ENCODE assay signal across 1 cellular context in the genomic region with DNA sequence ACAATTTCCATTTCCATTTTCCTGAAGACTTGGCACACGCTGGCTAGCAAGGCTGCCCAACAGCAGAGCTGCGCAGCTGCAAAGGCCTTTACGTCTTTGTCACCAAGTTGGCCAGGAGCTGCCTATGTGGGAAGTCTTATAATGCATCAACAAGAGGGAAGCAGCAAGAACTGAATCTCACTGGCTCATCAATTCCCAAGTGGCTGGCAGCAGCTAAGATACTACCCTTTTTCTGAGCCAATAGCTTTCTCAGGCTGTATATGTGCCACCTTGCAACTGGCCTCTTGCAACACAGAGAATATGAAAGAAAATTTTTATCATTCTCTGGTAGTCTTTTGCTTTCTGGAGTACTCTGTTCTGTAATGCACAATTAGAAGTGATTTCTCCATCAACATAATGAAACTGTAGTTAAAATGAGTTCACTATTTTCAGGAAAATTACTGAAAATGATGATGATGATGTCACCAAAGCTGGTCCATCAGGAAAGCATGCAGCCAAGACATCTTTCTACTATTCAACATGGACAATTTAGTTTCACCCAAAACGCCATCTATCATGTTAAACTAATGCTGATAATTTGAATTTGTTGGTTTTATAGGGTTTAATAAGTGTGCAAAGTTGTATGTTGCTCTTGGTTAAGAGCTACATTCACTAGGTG.
TF ChIP-seq lines count a peak whose summit lies in the region.

No MANE protein-coding gene starts in this region.

TF ChIP-seq in K562, 482 proteins besides CTCF, POLR2A, EP300 and RAD21 (continued from another document):
- TF ChIP-seq, protein P1, sequence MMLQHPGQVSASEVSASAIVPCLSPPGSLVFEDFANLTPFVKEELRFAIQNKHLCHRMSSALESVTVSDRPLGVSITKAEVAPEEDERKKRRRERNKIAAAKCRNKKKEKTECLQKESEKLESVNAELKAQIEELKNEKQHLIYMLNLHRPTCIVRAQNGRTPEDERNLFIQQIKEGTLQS (IDR thresholded peaks at IDR 0.05), result 0 out of 2 replicates have a peak, but pooled peaks have one; percentile 11
- TF ChIP-seq, protein P1 (CRISPR knock-in tag; conservative IDR thresholded peaks at IDR 0.05), result no peak
- TF ChIP-seq ATF1 (CRISPR knock-in tag; IDR thresholded peaks at IDR 0.05) (no peak), ATF1 (tag; IDR thresholded peaks at IDR 0.05) (no peak), ZNF79 (CRISPR knock-in tag; IDR thresholded peaks at IDR 0.05; ENCODE audit: low read depth) (no peak)
